Comparison of ENCODE assay signal across 35 cellular contexts in genomic region chr5:105462377-105462776, GRCh38.
"Had no signal": no experiment of that assay in that cellular context is flagged by ENCODE, and none has a peak within 500 bp of the region (broad histone marks: within the 10 kb centered on the region; RNA-seq: fewer than 3 reads in every experiment).

No MANE protein-coding gene starts in this region.

- H3K27ac ChIP-seq: KMS-11 had no signal

- H3K4me2 ChIP-seq: KMS-11 had no signal

- H3K27me3 ChIP-seq: MG63 had no signal

- H3K9ac ChIP-seq: KMS-11 had no signal

- H3K36me3 ChIP-seq: MG63 had no signal

- H3K4me3 ChIP-seq: MG63 had no signal

- DNase-seq: Karpas-422, Kasumi-1, MG63, MM.1S, MV-4-11, NCI-H1048, NCI-H1092, NCI-H1092 treated with DMSO at 0.1 percent for 48 hours, NCI-H1105, NCI-H1105 treated with DMSO at 0.1 percent for 48 hours, NCI-H1417, NCI-H1417 treated with DMSO at 0.1 percent for 48 hours, NCI-H1436, NCI-H1436 treated with DMSO at 0.1 percent for 48 hours, NCI-H146, NCI-H1694, NCI-H1694 treated with DMSO at 0.1 percent for 48 hours, NCI-H187, NCI-H187 treated with DMSO at 0.1 percent for 48 hours, NCI-H1930, NCI-H2029, NCI-H2029 treated with DMSO at 0.1 percent for 48 hours, NCI-H2081, NCI-H2081 treated with DMSO at 0.1 percent for 48 hours, NCI-H2107, NCI-H2171, NCI-H2171 treated with DMSO at 0.1 percent for 48 hours, NCI-H2227 treated with DMSO at 0.1 percent for 48 hours, NCI-H226, NCI-H345, NCI-H446, NCI-H446 treated with DMSO at 0.1 percent for 48 hours, NCI-H510A, NCI-H510A treated with DMSO at 0.1 percent for 48 hours had no signal
